ENCODE assay signal across 32 cellular contexts in the genomic region with DNA sequence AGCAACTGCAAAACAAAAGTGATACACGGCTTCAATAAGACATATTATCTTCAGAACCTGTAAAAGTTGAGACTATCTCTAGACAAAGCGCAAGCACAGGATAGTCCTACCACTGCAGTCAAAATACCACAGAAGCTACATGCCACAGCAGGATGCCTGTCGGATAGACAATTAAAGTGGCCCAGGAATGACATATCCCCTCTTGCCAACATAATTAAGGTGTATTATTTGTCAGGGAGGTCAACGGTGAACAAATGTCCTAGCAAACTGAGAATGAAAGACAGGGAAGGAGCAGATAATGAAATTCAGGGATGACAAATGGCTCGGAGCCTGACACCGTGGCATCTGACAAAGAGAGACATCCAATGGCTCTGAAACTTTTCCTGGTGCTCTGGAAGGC.
"Had no signal": no experiment of that assay in that cellular context is flagged by ENCODE, and none has a peak within 500 bp of the region (broad histone marks: within the 10 kb centered on the region; RNA-seq: fewer than 3 reads in every experiment).

No MANE protein-coding gene starts in this region.

- H3K27me3 Mint-ChIP-seq: activated CD4-positive, alpha-beta memory T cell treated with anti-CD3 and anti-CD28 coated beads for 36 hours; activated naive CD4-positive, alpha-beta T cell treated with anti-CD3 and anti-CD28 coated beads, Interleukin-2, amount 10 ng/mL, durations not matched to agents 7 days and 5 days; brain had no signal

- H3K36me3 Mint-ChIP-seq: activated CD4-positive, alpha-beta memory T cell treated with anti-CD3 and anti-CD28 coated beads for 36 hours; activated naive CD4-positive, alpha-beta T cell treated with anti-CD3 and anti-CD28 coated beads, Interleukin-2, amount 10 ng/mL, durations not matched to agents 7 days and 5 days; activated naive CD8-positive, alpha-beta T cell; brain had no signal

- H3K4me3 ChIP-seq: PC-9 had no signal

- DNase-seq: activated B cell treated with CpG ODN at 0.5 μM for 24 hours; activated CD4-positive, alpha-beta memory T cell treated with anti-CD3 and anti-CD28 coated beads for 36 hours; activated CD4-positive, alpha-beta T cell treated with anti-CD3 and anti-CD28 coated beads for 4 hours; activated CD4-positive, alpha-beta T cell treated with anti-CD3 and anti-CD28 coated beads, Interleukin-2, amount 50 U/mL, for 1 hour; activated CD4-positive, CD25-positive, alpha-beta regulatory T cell treated with anti-CD3 and anti-CD28 coated beads, Interleukin-2, amount 50 U/mL, for 72 hours; activated CD8-positive, alpha-beta memory T cell treated with anti-CD3 and anti-CD28 coated beads, Interleukin-2, amount 50 U/mL, for 48 hours; activated effector memory CD4-positive, alpha-beta T cell treated with Interleukin-2 at 50 U/mL for 16 hours; activated naive CD4-positive, alpha-beta T cell treated with anti-CD3 and anti-CD28 coated beads, Interleukin-2, amount 10 ng/mL, durations not matched to agents 7 days and 5 days; activated naive CD8-positive, alpha-beta T cell treated with anti-CD3 and anti-CD28 coated beads, Interleukin-2, amount 50 U/mL, for 24 hours; activated T-cell treated with anti-CD3 and anti-CD28 coated beads, Interleukin-2, amount 50 U/mL, for 48 hours; anterior cingulate cortex; central memory CD4-positive, alpha-beta T cell; MM.1S; MV-4-11; NCI-H1092; NCI-H1694; NCI-H2029; NCI-H446; NCI-H510A treated with DMSO at 0.1 percent for 48 hours; NCI-H526 treated with DMSO at 0.1 percent for 48 hours; NK-92 treated with Interleukin-12 subunit alpha and Interleukin-12 subunit beta, amount 100 ng/mL, for 24 hours; PC-9; SIG-M5; SW 1271; T-helper 1 cell; T-helper 2 cell; T-helper 9 cell had no signal

- H2AFZ ChIP-seq: PC-9 had no signal

- H3K9me3 Mint-ChIP-seq: activated B cell treated with CpG ODN at 0.5 μM for 24 hours; activated CD4-positive, alpha-beta memory T cell treated with anti-CD3 and anti-CD28 coated beads for 36 hours; activated naive CD4-positive, alpha-beta T cell treated with anti-CD3 and anti-CD28 coated beads, Interleukin-2, amount 10 ng/mL, durations not matched to agents 7 days and 5 days; activated naive CD8-positive, alpha-beta T cell treated with anti-CD3 and anti-CD28 coated beads, Interleukin-2, amount 50 U/mL, for 24 hours; brain had no signal

- H3K4me2 ChIP-seq: KMS-11, PC-9 had no signal

- H3K27ac ChIP-seq: KMS-11, PC-9, RWPE1, VCaP had no signal

- H3K9ac ChIP-seq: KMS-11 had no signal

- H3K27ac Mint-ChIP-seq: activated B cell treated with CpG ODN at 0.5 μM for 24 hours; activated CD4-positive, alpha-beta memory T cell treated with anti-CD3 and anti-CD28 coated beads for 36 hours; activated naive CD4-positive, alpha-beta T cell treated with anti-CD3 and anti-CD28 coated beads, Interleukin-2, amount 10 ng/mL, durations not matched to agents 7 days and 5 days; activated naive CD8-positive, alpha-beta T cell; activated naive CD8-positive, alpha-beta T cell treated with anti-CD3 and anti-CD28 coated beads, Interleukin-2, amount 50 U/mL, for 24 hours had no signal

- H3K4me1 Mint-ChIP-seq: activated B cell treated with CpG ODN at 0.5 μM for 24 hours; activated naive CD4-positive, alpha-beta T cell treated with anti-CD3 and anti-CD28 coated beads, Interleukin-2, amount 10 ng/mL, durations not matched to agents 7 days and 5 days; activated naive CD8-positive, alpha-beta T cell treated with anti-CD3 and anti-CD28 coated beads, Interleukin-2, amount 50 U/mL, for 24 hours had no signal

- H3K4me3 Mint-ChIP-seq: activated B cell treated with CpG ODN at 0.5 μM for 24 hours; activated CD4-positive, alpha-beta memory T cell treated with anti-CD3 and anti-CD28 coated beads for 36 hours; activated naive CD4-positive, alpha-beta T cell treated with anti-CD3 and anti-CD28 coated beads, Interleukin-2, amount 10 ng/mL, durations not matched to agents 7 days and 5 days; activated naive CD8-positive, alpha-beta T cell; activated naive CD8-positive, alpha-beta T cell treated with anti-CD3 and anti-CD28 coated beads, Interleukin-2, amount 50 U/mL, for 24 hours; brain had no signal
